1 cellular context compared by ENCODE assay signal in the genomic region with DNA sequence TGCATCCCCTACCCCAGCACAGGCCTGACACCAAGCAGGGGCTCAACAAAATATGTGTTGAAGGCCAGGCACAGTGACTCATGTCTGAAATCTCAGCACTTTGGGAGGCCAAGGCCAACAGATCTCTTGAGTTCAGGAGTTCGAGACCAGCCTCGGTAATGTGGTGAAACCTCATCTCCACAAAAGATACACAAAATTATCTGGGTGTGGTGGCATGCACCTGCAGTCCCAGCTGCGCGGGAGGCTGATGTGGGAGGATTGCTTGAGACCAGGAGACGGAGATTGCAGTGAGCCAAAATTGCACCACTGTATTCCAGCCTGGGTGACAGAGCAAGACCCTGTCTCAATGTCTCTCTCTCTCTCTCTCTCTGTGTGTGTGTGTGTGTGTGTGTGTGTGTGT.
TF ChIP-seq lines count a peak whose summit lies in the region.

No MANE protein-coding gene starts in this region.

TF ChIP-seq in K562, 482 proteins besides CTCF, POLR2A, EP300 and RAD21 (continued from another document and continues in another):
- TF ChIP-seq, protein P1, sequence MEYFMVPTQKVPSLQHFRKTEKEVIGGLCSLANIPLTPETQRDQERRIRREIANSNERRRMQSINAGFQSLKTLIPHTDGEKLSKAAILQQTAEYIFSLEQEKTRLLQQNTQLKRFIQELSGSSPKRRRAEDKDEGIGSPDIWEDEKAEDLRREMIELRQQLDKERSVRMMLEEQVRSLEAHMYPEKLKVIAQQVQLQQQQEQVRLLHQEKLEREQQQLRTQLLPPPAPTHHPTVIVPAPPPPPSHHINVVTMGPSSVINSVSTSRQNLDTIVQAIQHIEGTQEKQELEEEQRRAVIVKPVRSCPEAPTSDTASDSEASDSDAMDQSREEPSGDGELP (CRISPR knock-in tag; IDR thresholded peaks at IDR 0.05; ENCODE audit: borderline replicate concordance), result peak; percentile 23; the same call in 1 of the 2 replicates
- TF ChIP-seq TCF7 (IDR thresholded peaks at IDR 0.05; ENCODE audit: borderline replicate concordance), result no peak
- no peak for TF ChIP-seq NCOA2 (IDR thresholded peaks at IDR 0.05; ENCODE audit: partially characterized antibody in 2 of 2)
- no peak for TF ChIP-seq ZFP36 (IDR thresholded peaks at IDR 0.05; ENCODE audit: low read depth, low read length, partially characterized antibody)
- TF ChIP-seq, protein P2, sequence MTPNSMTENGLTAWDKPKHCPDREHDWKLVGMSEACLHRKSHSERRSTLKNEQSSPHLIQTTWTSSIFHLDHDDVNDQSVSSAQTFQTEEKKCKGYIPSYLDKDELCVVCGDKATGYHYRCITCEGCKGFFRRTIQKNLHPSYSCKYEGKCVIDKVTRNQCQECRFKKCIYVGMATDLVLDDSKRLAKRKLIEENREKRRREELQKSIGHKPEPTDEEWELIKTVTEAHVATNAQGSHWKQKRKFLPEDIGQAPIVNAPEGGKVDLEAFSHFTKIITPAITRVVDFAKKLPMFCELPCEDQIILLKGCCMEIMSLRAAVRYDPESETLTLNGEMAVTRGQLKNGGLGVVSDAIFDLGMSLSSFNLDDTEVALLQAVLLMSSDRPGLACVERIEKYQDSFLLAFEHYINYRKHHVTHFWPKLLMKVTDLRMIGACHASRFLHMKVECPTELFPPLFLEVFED (CRISPR knock-in tag; conservative IDR thresholded peaks at IDR 0.05), result no peak
- 0 out of 2 replicates have a peak, but pooled peaks have one; percentile 13 for TF ChIP-seq TAL1 (IDR thresholded peaks at IDR 0.05)
- TF ChIP-seq, protein P3, sequence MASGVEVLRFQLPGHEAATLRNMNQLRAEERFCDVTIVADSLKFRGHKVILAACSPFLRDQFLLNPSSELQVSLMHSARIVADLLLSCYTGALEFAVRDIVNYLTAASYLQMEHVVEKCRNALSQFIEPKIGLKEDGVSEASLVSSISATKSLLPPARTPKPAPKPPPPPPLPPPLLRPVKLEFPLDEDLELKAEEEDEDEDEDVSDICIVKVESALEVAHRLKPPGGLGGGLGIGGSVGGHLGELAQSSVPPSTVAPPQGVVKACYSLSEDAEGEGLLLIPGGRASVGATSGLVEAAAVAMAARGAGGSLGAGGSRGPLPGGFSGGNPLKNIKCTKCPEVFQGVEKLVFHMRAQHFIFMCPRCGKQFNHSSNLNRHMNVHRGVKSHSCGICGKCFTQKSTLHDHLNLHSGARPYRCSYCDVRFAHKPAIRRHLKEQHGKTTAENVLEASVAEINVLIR (CRISPR knock-in tag; IDR thresholded peaks at IDR 0.05), result no peak
- peak; percentile 61 for TF ChIP-seq CBFA2T2 (conservative IDR thresholded peaks at IDR 0.05)
- TF ChIP-seq KDM1A (IDR thresholded peaks at IDR 0.05), result peak; percentile 74 to 82
- no peak for TF ChIP-seq ERF (CRISPR knock-in tag; IDR thresholded peaks at IDR 0.05)
- 0 out of 2 replicates have a peak, but pooled peaks have one; percentile 8 for TF ChIP-seq MTA2 (IDR thresholded peaks at IDR 0.05; ENCODE audit: low read depth)
- TF ChIP-seq, protein P4, sequence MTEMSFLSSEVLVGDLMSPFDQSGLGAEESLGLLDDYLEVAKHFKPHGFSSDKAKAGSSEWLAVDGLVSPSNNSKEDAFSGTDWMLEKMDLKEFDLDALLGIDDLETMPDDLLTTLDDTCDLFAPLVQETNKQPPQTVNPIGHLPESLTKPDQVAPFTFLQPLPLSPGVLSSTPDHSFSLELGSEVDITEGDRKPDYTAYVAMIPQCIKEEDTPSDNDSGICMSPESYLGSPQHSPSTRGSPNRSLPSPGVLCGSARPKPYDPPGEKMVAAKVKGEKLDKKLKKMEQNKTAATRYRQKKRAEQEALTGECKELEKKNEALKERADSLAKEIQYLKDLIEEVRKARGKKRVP (CRISPR knock-in tag; IDR thresholded peaks at IDR 0.05), result no peak
- TF ChIP-seq, protein P5, sequence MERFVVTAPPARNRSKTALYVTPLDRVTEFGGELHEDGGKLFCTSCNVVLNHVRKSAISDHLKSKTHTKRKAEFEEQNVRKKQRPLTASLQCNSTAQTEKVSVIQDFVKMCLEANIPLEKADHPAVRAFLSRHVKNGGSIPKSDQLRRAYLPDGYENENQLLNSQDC (CRISPR knock-in tag; IDR thresholded peaks at IDR 0.05), result no peak
- TF ChIP-seq EGR1 (conservative IDR thresholded peaks at IDR 0.05), result 0 out of 2 replicates have a peak, but pooled peaks have one; percentile 7
- TF ChIP-seq, protein P6, sequence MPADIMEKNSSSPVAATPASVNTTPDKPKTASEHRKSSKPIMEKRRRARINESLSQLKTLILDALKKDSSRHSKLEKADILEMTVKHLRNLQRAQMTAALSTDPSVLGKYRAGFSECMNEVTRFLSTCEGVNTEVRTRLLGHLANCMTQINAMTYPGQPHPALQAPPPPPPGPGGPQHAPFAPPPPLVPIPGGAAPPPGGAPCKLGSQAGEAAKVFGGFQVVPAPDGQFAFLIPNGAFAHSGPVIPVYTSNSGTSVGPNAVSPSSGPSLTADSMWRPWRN (IDR thresholded peaks at IDR 0.05; ENCODE audit: low read depth), result no peak
- TF ChIP-seq, protein P7, sequence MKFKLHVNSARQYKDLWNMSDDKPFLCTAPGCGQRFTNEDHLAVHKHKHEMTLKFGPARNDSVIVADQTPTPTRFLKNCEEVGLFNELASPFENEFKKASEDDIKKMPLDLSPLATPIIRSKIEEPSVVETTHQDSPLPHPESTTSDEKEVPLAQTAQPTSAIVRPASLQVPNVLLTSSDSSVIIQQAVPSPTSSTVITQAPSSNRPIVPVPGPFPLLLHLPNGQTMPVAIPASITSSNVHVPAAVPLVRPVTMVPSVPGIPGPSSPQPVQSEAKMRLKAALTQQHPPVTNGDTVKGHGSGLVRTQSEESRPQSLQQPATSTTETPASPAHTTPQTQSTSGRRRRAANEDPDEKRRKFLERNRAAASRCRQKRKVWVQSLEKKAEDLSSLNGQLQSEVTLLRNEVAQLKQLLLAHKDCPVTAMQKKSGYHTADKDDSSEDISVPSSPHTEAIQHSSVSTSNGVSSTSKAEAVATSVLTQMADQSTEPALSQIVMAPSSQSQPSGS (CRISPR knock-in tag; IDR thresholded peaks at IDR 0.05), result no peak
- TF ChIP-seq, protein P8, sequence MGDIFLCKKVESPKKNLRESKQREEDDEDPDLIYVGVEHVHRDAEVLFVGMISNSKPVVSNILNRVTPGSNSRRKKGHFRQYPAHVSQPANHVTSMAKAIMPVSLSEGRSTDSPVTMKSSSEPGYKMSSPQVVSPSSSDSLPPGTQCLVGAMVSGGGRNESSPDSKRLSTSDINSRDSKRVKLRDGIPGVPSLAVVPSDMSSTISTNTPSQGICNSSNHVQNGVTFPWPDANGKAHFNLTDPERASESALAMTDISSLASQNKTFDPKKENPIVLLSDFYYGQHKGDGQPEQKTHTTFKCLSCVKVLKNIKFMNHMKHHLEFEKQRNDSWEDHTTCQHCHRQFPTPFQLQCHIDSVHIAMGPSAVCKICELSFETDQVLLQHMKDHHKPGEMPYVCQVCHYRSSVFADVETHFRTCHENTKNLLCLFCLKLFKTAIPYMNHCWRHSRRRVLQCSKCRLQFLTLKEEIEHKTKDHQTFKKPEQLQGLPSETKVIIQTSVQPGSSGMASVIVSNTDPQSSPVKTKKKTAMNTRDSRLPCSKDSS (IDR thresholded peaks at IDR 0.05; ENCODE audit: low read depth, partially characterized antibody), result no peak
- TF ChIP-seq CBFA2T3 (IDR thresholded peaks at IDR 0.05), result peak; percentile 77
- TF ChIP-seq MECOM (CRISPR knock-in tag; IDR thresholded peaks at IDR 0.05), result no peak
- TF ChIP-seq, protein P9, sequence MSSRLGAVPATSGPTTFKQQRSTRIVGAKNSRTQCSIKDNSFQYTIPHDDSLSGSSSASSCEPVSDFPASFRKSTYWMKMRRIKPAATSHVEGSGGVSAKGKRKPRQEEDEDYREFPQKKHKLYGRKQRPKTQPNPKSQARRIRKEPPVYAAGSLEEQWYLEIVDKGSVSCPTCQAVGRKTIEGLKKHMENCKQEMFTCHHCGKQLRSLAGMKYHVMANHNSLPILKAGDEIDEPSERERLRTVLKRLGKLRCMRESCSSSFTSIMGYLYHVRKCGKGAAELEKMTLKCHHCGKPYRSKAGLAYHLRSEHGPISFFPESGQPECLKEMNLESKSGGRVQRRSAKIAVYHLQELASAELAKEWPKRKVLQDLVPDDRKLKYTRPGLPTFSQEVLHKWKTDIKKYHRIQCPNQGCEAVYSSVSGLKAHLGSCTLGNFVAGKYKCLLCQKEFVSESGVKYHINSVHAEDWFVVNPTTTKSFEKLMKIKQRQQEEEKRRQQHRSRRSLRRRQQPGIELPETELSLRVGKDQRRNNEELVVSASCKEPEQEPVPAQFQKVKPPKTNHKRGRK (tag; IDR thresholded peaks at IDR 0.05), result no peak
- no peak for TF ChIP-seq JUN (IDR thresholded peaks at IDR 0.05; ENCODE audit: borderline replicate concordance, low read depth, low read length)
- TF ChIP-seq JUN (CRISPR knock-in tag; IDR thresholded peaks at IDR 0.05; ENCODE audit: borderline replicate concordance), result 0 out of 2 replicates have a peak, but pooled peaks have one; percentile 8
- no peak for TF ChIP-seq NONO (IDR thresholded peaks at IDR 0.05; ENCODE audit: low read depth in 2 of 2, low read length in 1 of 2)
- TF ChIP-seq SMAD3 (CRISPR knock-in tag; conservative IDR thresholded peaks at IDR 0.05), result no peak
- TF ChIP-seq BACH1 (tag; IDR thresholded peaks at IDR 0.05), result no peak
- no peak for TF ChIP-seq CHD1 (IDR thresholded peaks at IDR 0.05; ENCODE audit: low read length)
- TF ChIP-seq ZEB2 (IDR thresholded peaks at IDR 0.05), result no peak
- TF ChIP-seq TRIM24 (IDR thresholded peaks at IDR 0.05), result 0 out of 4 replicates have a peak, but pooled peaks of 1 of the 2 experiments have one; percentile 25
- no peak for TF ChIP-seq KLF6 (CRISPR knock-in tag; IDR thresholded peaks at IDR 0.05; ENCODE audit: borderline replicate concordance)
- TF ChIP-seq SRSF1 (IDR thresholded peaks at IDR 0.05; ENCODE audit: low read depth, low read length), result no peak
- no peak for TF ChIP-seq BMI1 (IDR thresholded peaks at IDR 0.05; ENCODE audit: low read length)
- TF ChIP-seq, protein P10, sequence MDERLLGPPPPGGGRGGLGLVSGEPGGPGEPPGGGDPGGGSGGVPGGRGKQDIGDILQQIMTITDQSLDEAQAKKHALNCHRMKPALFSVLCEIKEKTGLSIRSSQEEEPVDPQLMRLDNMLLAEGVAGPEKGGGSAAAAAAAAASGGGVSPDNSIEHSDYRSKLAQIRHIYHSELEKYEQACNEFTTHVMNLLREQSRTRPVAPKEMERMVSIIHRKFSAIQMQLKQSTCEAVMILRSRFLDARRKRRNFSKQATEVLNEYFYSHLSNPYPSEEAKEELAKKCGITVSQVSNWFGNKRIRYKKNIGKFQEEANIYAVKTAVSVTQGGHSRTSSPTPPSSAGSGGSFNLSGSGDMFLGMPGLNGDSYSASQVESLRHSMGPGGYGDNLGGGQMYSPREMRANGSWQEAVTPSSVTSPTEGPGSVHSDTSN (CRISPR knock-in tag; IDR thresholded peaks at IDR 0.05; ENCODE audit: low read depth), result no peak
- TF ChIP-seq, protein P10 (tag; conservative IDR thresholded peaks at IDR 0.05; ENCODE audit: low read depth), result no peak
- TF ChIP-seq PHB2 (IDR thresholded peaks at IDR 0.05; ENCODE audit: low read depth), result no peak
- no peak for TF ChIP-seq MTA3 (IDR thresholded peaks at IDR 0.05; ENCODE audit: borderline replicate concordance)
- TF ChIP-seq REST (CRISPR knock-in tag; IDR thresholded peaks at IDR 0.05; ENCODE audit: low read depth), result no peak
- no peak for TF ChIP-seq MAZ (CRISPR knock-in tag; conservative IDR thresholded peaks at IDR 0.05 in 1 of 2, IDR thresholded peaks at IDR 0.05 in 1 of 2)
- TF ChIP-seq CTBP1 (IDR thresholded peaks at IDR 0.05; ENCODE audit: borderline replicate concordance), result no peak
- no peak for TF ChIP-seq ARID3A (IDR thresholded peaks at IDR 0.05; ENCODE audit: borderline replicate concordance, low read depth, low read length)
